Comparison of ENCODE assay signal across 12 cellular contexts in genomic region chr13:98517576-98518310, GRCh38. TPM values are rescaled to one million over a fixed set of nuclear protein-coding genes. Genes with fewer than 3 reads are reported as not detected.
DNase-seq lines count a peak whose midpoint lies in the region; ATAC-seq and TF ChIP-seq lines count a peak whose summit lies in the region.
"Had no signal": no experiment of that assay in that cellular context is flagged by ENCODE, and none has a peak within 500 bp of the region (broad histone marks: within the 10 kb centered on the region; RNA-seq: fewer than 3 reads in every experiment).

No MANE protein-coding gene starts in this region.

- DNase-seq in activated T-cell treated with anti-CD3 and anti-CD28 coated beads for 24 hours (ENCODE audit: low read depth) (peak; percentile 38), activated T-cell treated with anti-CD3 and anti-CD28 coated beads for 4 hours (no peak), AG08395 (ENCODE audit: low spot score) (no peak), osteocyte (ENCODE audit: extremely low spot score, unreplicated experiment) (no peak)
- peak; percentile 37 for DNase-seq in activated T-helper 9 cell treated with anti-CD3 and anti-CD28 coated beads, Interleukin-2, amount 50 U/mL, for 16 hours (ENCODE audit: low read depth)
- DNase-seq: ACHN, H7, midbrain, NCI-H774 had no signal

- H3K4me3 Mint-ChIP-seq in stimulated activated naive CD8-positive, alpha-beta T cell treated with anti-CD3 and anti-CD28 coated beads, Interleukin-15, Interleukin-2, amounts not matched to agents 100 ng/mL and 50 ng/mL, for 24 hours = peak overlapping the region; percentile 61
- H3K4me3 Mint-ChIP-seq in osteocyte (ENCODE audit: unreplicated experiment) = no peak overlapping the region

- no peaks in the 10 kb centered on the region for H3K9me3 Mint-ChIP-seq in stimulated activated naive CD8-positive, alpha-beta T cell treated with anti-CD3 and anti-CD28 coated beads, Interleukin-15, Interleukin-2, amounts not matched to agents 100 ng/mL and 50 ng/mL, for 24 hours
- no peaks in the 10 kb centered on the region for H3K9me3 Mint-ChIP-seq in osteocyte (ENCODE audit: unreplicated experiment)

- peaks cover 41% of the 10 kb centered on the region for H3K36me3 Mint-ChIP-seq in stimulated activated naive CD8-positive, alpha-beta T cell treated with anti-CD3 and anti-CD28 coated beads, Interleukin-15, Interleukin-2, amounts not matched to agents 100 ng/mL and 50 ng/mL, for 24 hours (ENCODE audit: low read depth)
- peaks cover 33% of the 10 kb centered on the region for H3K36me3 Mint-ChIP-seq in osteocyte (ENCODE audit: unreplicated experiment)

- H3K27me3 Mint-ChIP-seq in stimulated activated naive CD8-positive, alpha-beta T cell treated with anti-CD3 and anti-CD28 coated beads, Interleukin-15, Interleukin-2, amounts not matched to agents 100 ng/mL and 50 ng/mL, for 24 hours = no peaks in the 10 kb centered on the region
- no peaks in the 10 kb centered on the region for H3K27me3 Mint-ChIP-seq in osteocyte (ENCODE audit: unreplicated experiment)

- H3K4me1 Mint-ChIP-seq in stimulated activated naive CD8-positive, alpha-beta T cell treated with anti-CD3 and anti-CD28 coated beads, Interleukin-15, Interleukin-2, amounts not matched to agents 100 ng/mL and 50 ng/mL, for 24 hours (ENCODE audit: low read depth) = peaks cover 99% of the 10 kb centered on the region
- H3K4me1 Mint-ChIP-seq in osteocyte (ENCODE audit: unreplicated experiment) = peaks cover 38% of the 10 kb centered on the region

- ATAC-seq in HG03175 (IDR thresholded peaks at IDR 0.05; ENCODE audit: unreplicated experiment) (peak; percentile 53), GM21515 (IDR thresholded peaks at IDR 0.05; ENCODE audit: unreplicated experiment) (no peak)

- peak overlapping the region; percentile 95 for H3K27ac Mint-ChIP-seq in stimulated activated naive CD8-positive, alpha-beta T cell treated with anti-CD3 and anti-CD28 coated beads, Interleukin-15, Interleukin-2, amounts not matched to agents 100 ng/mL and 50 ng/mL, for 24 hours
- no peak overlapping the region for H3K27ac Mint-ChIP-seq in osteocyte (ENCODE audit: unreplicated experiment)

- TF ChIP-seq CTCF in osteocyte (IDR thresholded peaks at IDR 0.05) = no peak

RNA-seq across cellular contexts. Expression of gene STK24, which starts 59.2 kb away (rescaled TPM):
- total RNA-seq in osteocyte = 139 and 142 TPM in 2 replicates

Comparison
In these comparisons a context has a peak if more than half of its experiments do, and no peak if none do; other contexts are left out.
1. DNase-seq: peak in activated T-cell treated with anti-CD3 and anti-CD28 coated beads for 24 hours (single experiment) and activated T-helper 9 cell treated with anti-CD3 and anti-CD28 coated beads, Interleukin-2, amount 50 U/mL, for 16 hours (single experiment); none in activated T-cell treated with anti-CD3 and anti-CD28 coated beads for 4 hours (single experiment), AG08395 (single experiment) and osteocyte (single experiment).